In the genomic region with DNA sequence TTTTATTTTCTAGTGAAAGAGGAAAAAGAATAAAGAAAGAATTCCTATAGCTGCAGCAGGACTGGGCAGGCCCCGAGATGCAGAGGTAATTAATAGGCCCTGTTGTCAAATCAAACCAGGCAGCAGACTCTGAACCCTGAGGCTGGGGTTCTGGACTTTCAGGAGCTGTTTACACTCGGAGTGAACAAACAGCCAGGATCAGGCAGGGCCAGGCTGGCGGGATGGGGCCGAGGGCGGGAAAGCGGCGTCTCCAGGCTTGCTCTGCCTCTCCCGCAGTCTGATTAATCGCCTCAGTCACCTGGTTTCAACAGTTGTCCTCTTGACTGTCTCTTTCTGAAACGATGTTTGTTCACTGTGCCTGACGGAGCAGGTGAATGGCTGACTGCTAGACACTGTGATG, we compare ENCODE assay signal across 10 cellular contexts.
DNase-seq lines count a peak whose midpoint lies in the region; ATAC-seq and TF ChIP-seq lines count a peak whose summit lies in the region.
"Had no signal": no experiment of that assay in that cellular context is flagged by ENCODE, and none has a peak within 500 bp of the region (broad histone marks: within the 10 kb centered on the region; RNA-seq: fewer than 3 reads in every experiment).

No MANE protein-coding gene starts in this region.

- 0 out of 2 replicates have a peak, but pooled peaks cover 3% of the 10 kb centered on the region for H4K20me1 ChIP-seq in PC-9 (ENCODE audit: insufficient read depth)

- TF ChIP-seq POLR2A in breast epithelium (IDR thresholded peaks at IDR 0.05) = no peak

- H3K27me3 ChIP-seq in breast epithelium (no peaks in the 10 kb centered on the region), PC-9 (ENCODE audit: insufficient read depth, low read depth) (peaks cover 100% of the 10 kb centered on the region), liver (ENCODE audit: control insufficient read depth in 4 of 4, insufficient read depth in 4 of 4, low read length in 3 of 4) (no peaks in the 10 kb centered on the region)
- H3K27me3 ChIP-seq: thyroid gland had no signal

- H3K79me2 ChIP-seq in PC-9 (ENCODE audit: low read depth) = no peaks in the 10 kb centered on the region

- no peaks in the 10 kb centered on the region for H3K9me2 ChIP-seq in PC-9 (ENCODE audit: insufficient read depth)

- CTCF ChIA-PET in MCF 10A (lab: Yijun Ruan, JAX) (no interaction called here), PC-9 (lab: Charles Lee) (no interaction called here)

- no peak overlapping the region for H3K27ac Mint-ChIP-seq in MCF 10A (ENCODE audit: low read depth, unreplicated experiment)

- no peak overlapping the region for H3K4me3 Mint-ChIP-seq in MCF 10A (ENCODE audit: unreplicated experiment)

- H3K4me3 ChIP-seq in breast epithelium (peak overlapping the region in 2 of 3 donors; percentile 31 to 53), PC-9 (no peak overlapping the region), liver (ENCODE audit: low read depth in 1 of 3, low read length in 3 of 3) (no peak overlapping the region)
- H3K4me3 ChIP-seq: thyroid gland had no signal

- H3K9me3 ChIP-seq in breast epithelium (no peaks in the 10 kb centered on the region), PC-9 (ENCODE audit: insufficient read depth, low read depth) (no peaks in the 10 kb centered on the region), liver (ENCODE audit: control insufficient read depth in 4 of 4, low read length in 3 of 4) (no peaks in the 10 kb centered on the region)
- H3K9me3 ChIP-seq: thyroid gland had no signal

- TF ChIP-seq CTCF in breast epithelium (IDR thresholded peaks at IDR 0.05) = no peak
- TF ChIP-seq CTCF in MCF 10A (IDR thresholded peaks at IDR 0.05; ENCODE audit: unreplicated experiment) = no peak
- TF ChIP-seq CTCF in PC-9 (conservative IDR thresholded peaks at IDR 0.05) = no peak
- no peak for TF ChIP-seq CTCF in liver (IDR thresholded peaks at IDR 0.05; ENCODE audit: low read depth, low read length, missing input control)

- H3K9ac ChIP-seq in liver (ENCODE audit: low read depth in 1 of 2, low read length in 2 of 2) = no peak overlapping the region

- H3K4me1 Mint-ChIP-seq in MCF 10A (ENCODE audit: insufficient read depth, unreplicated experiment) = no peaks in the 10 kb centered on the region

- DNase-seq in breast epithelium (ENCODE audit: low spot score in 2 of 2) (peak in 1 of 2 donors; percentile 56), MCF 10A (ENCODE audit: unreplicated experiment) (no peak), PC-9 (no peak), activated gamma-delta T cell (lab: John Stamatoyannopoulos, UW) (no peak), SKM-1 treated with dmso at 0.1 percent for 144 hours (lab: John Stamatoyannopoulos, UW; ENCODE audit: unreplicated experiment) (no peak), glomerular visceral epithelial cell (ENCODE audit: extremely low spot score) (no peak)
- DNase-seq: occipital lobe, thyroid gland had no signal

- 29% methylated on average over 11 of the region's 11 CpGs for WGBS in liver

- no peak overlapping the region for H2AFZ ChIP-seq in PC-9

- POLR2A ChIA-PET in MCF 10A (lab: Yijun Ruan, JAX) = interaction anchor here (0.6 kb wide), 1 partner anchor 263 kb away, joined by 3 read pairs; no protein-coding TSS in a partner anchor
- POLR2A ChIA-PET in PC-9 (lab: Charles Lee; ENCODE audit: unreplicated experiment) = interaction anchor here (0.7 kb wide), 1 partner anchor 1377 kb away, joined by 5 read pairs; no protein-coding TSS in a partner anchor

- no peaks in the 10 kb centered on the region for H3K36me3 ChIP-seq in breast epithelium
- H3K36me3 ChIP-seq in PC-9 (ENCODE audit: low read depth) = no peaks in the 10 kb centered on the region
- no peaks in the 10 kb centered on the region for H3K36me3 ChIP-seq in liver (ENCODE audit: control insufficient read depth in 4 of 4, insufficient read depth in 3 of 4, low read depth in 1 of 4, low read length in 3 of 4)
- H3K36me3 ChIP-seq: thyroid gland had no signal

- no peaks in the 10 kb centered on the region for H3K4me1 ChIP-seq in breast epithelium
- H3K4me1 ChIP-seq in PC-9 (replicated peaks; ENCODE audit: insufficient read depth) = no peaks in the 10 kb centered on the region
- peaks cover 0 to 10% (median 7%) of the 10 kb centered on the region in 4 donors for H3K4me1 ChIP-seq in liver (ENCODE audit: control insufficient read depth in 4 of 4, insufficient read depth in 4 of 4, low read length in 3 of 4)
- H3K4me1 ChIP-seq: thyroid gland had no signal

- no peaks in the 10 kb centered on the region for H3K9me3 Mint-ChIP-seq in MCF 10A (ENCODE audit: unreplicated experiment)

- peak in 1 of 2 donors; percentile 31 for TF ChIP-seq RAD21 in liver (IDR thresholded peaks at IDR 0.05)

- peaks cover 6% of the 10 kb centered on the region for H3K36me3 Mint-ChIP-seq in MCF 10A (ENCODE audit: insufficient read depth, unreplicated experiment)

- no peaks in the 10 kb centered on the region for H3F3A ChIP-seq in PC-9 (ENCODE audit: insufficient read depth, low read depth)

- H3K27me3 Mint-ChIP-seq in MCF 10A (ENCODE audit: insufficient read depth, unreplicated experiment) = no peaks in the 10 kb centered on the region

- peak overlapping the region; percentile 29; the same call in 1 of the 2 replicates for H3K4me2 ChIP-seq in PC-9

- BruUV-seq in MCF 10A (replicated peaks; lab: Mats Ljungman, UMichigan) = no TSS peak
- no TSS peak for BruUV-seq in PC-9 (replicated peaks; lab: Mats Ljungman, UMichigan)

- H3K27ac ChIP-seq in breast epithelium (peak overlapping the region; percentile 57 to 64), PC-9 (no peak overlapping the region), liver (ENCODE audit: low read depth in 1 of 2, low read length in 2 of 2) (no peak overlapping the region)
- H3K27ac ChIP-seq: thyroid gland had no signal

- intact Hi-C loops in breast epithelium (cut with DNase I; ENCODE audit: low total_unique reads) (no loop called here), MCF 10A (cut with micrococcal nuclease) (no loop called here), PC-9 (cut with micrococcal nuclease; ENCODE audit: unreplicated experiment) (no loop called here)

- no peak for ATAC-seq in GM18520 (IDR thresholded peaks at IDR 0.05; ENCODE audit: unreplicated experiment)

TF ChIP-seq in liver, 16 proteins besides CTCF, POLR2A, EP300 and RAD21:
- TF ChIP-seq HNF4G (IDR thresholded peaks at IDR 0.05) (peak; percentile 87), HNF4A (conservative IDR thresholded peaks at IDR 0.05) (peak; percentile 97 to 98), SP1 (IDR thresholded peaks at IDR 0.05) (peak; percentile 75), FOXA2 (IDR thresholded peaks at IDR 0.05) (peak; percentile 77), YY1 (IDR thresholded peaks at IDR 0.05) (peak; percentile 18), ATF3 (IDR thresholded peaks at IDR 0.05) (no peak), RXRA (IDR thresholded peaks at IDR 0.05) (peak; percentile 70 to 72), EGR1 (IDR thresholded peaks at IDR 0.05; ENCODE audit: low read depth in 2 of 2) (no peak), FOXA1 (IDR thresholded peaks at IDR 0.05) (peak; percentile 84)
- TF ChIP-seq, protein P1, sequence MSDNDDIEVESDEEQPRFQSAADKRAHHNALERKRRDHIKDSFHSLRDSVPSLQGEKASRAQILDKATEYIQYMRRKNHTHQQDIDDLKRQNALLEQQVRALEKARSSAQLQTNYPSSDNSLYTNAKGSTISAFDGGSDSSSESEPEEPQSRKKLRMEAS (IDR thresholded peaks at IDR 0.05) = peak; percentile 17

Comparison
In these comparisons a context has a peak if more than half of its experiments do, and no peak if none do; other contexts are left out.
1. H3K27ac ChIP-seq: peak in breast epithelium (2 of 2); none in PC-9 (single experiment) and liver (0 of 2).
2. H3K4me3 ChIP-seq: peak in breast epithelium (2 of 3); none in PC-9 (single experiment) and liver (0 of 3).